33 cellular contexts compared by ENCODE assay signal in genomic region chr2:188529710-188530109, GRCh38.
"Had no signal": no experiment of that assay in that cellular context is flagged by ENCODE, and none has a peak within 500 bp of the region (broad histone marks: within the 10 kb centered on the region; RNA-seq: fewer than 3 reads in every experiment).

No MANE protein-coding gene starts in this region.

- DNase-seq: activated CD4-positive, alpha-beta memory T cell treated with anti-CD3 and anti-CD28 coated beads, Interleukin-2, amount 10 ng/mL, durations not matched to agents 7 days and 5 days; activated CD4-positive, alpha-beta T cell treated with anti-CD3 and anti-CD28 coated beads for 1 hour; activated CD4-positive, alpha-beta T cell treated with anti-CD3 and anti-CD28 coated beads for 48 hours; activated CD4-positive, CD25-positive, alpha-beta regulatory T cell; activated CD8-positive, alpha-beta memory T cell treated with anti-CD3 and anti-CD28 coated beads for 24 hours; activated CD8-positive, alpha-beta memory T cell treated with anti-CD3 and anti-CD28 coated beads, Interleukin-2, amount 10 ng/mL, durations not matched to agents 7 days and 5 days; activated CD8-positive, alpha-beta memory T cell treated with anti-CD3 and anti-CD28 coated beads, Interleukin-2, amount 50 U/mL, for 48 hours; activated effector memory CD4-positive, alpha-beta T cell treated with Interleukin-2 at 50 U/mL for 16 hours; activated naive CD4-positive, alpha-beta T cell; activated naive CD4-positive, alpha-beta T cell treated with anti-CD3 and anti-CD28 coated beads, Interleukin-2, amount 50 U/mL, for 16 hours; activated naive CD8-positive, alpha-beta T cell treated with anti-CD3 and anti-CD28 coated beads for 36 hours; activated T-cell treated with anti-CD3 and anti-CD28 coated beads, Interleukin-2, amount 50 U/mL, for 48 hours; amniotic stem cell; aorta; MM.1S; MV-4-11; NCI-H1092 treated with DMSO at 0.1 percent for 48 hours; NCI-H1417; NCI-H146; NCI-H187; NCI-H2029 treated with DMSO at 0.1 percent for 48 hours; NCI-H2107; NCI-H2171; NCI-H510A; NCI-H526; NCI-H748 treated with DMSO at 0.1 percent for 48 hours; SHP77; SJCRH30; SW 1271; T-helper 1 cell; T1000; WERI-Rb-1 had no signal

- H3K27me3 ChIP-seq: cardiac muscle cell, SJCRH30 had no signal

- H3K4me3 ChIP-seq: cardiac muscle cell, SJCRH30 had no signal

- H3K36me3 ChIP-seq: cardiac muscle cell, WERI-Rb-1 had no signal
